ENCODE assay signal across 1 cellular context in genomic region chr5:178295589-178295988, GRCh38.
TF ChIP-seq lines count a peak whose summit lies in the region.

No MANE protein-coding gene starts in this region.

TF ChIP-seq in K562, 482 proteins besides CTCF, POLR2A, EP300 and RAD21 (continued from another document):
- TF ChIP-seq ID3 (CRISPR knock-in tag; IDR thresholded peaks at IDR 0.05) (no peak), ID3 (tag; IDR thresholded peaks at IDR 0.05) (no peak), RBM25 (IDR thresholded peaks at IDR 0.05; ENCODE audit: low read depth, low read length, severe bottlenecking) (peak; percentile 95), RCOR1 (IDR thresholded peaks at IDR 0.05; ENCODE audit: borderline replicate concordance in 1 of 2, low read depth in 2 of 2, low read length in 2 of 2) (peak in 1 of 2 experiments; percentile 21; a peak in 1 of 4 replicates)
